In the genomic region with DNA sequence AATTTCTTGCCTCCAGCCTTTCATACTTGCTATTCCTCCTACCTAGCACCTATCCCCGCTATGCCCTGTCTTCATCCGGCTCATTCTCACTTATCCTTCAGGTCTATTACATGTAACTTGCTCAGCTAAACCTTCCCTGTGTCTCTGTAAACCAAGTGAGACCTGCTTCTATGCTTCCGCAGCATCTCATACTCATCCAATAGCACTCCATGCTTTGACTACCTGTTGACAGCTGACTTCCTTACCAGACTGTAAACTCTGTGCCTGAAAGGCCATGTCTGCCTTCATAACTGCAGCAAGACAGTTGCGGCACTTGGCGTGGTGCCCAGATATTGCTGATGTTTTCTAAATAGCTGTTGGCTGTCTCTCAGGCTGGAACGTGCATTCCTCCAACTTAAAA, we compare ENCODE assay signal across 1 cellular context.
TF ChIP-seq lines count a peak whose summit lies in the region.

No MANE protein-coding gene starts in this region.

TF ChIP-seq in K562, 482 proteins besides CTCF, POLR2A, EP300 and RAD21:
- TF ChIP-seq NFIC (IDR thresholded peaks at IDR 0.05): peak; percentile 8; the same call in 1 of the 2 replicates
- TF ChIP-seq, protein P1, sequence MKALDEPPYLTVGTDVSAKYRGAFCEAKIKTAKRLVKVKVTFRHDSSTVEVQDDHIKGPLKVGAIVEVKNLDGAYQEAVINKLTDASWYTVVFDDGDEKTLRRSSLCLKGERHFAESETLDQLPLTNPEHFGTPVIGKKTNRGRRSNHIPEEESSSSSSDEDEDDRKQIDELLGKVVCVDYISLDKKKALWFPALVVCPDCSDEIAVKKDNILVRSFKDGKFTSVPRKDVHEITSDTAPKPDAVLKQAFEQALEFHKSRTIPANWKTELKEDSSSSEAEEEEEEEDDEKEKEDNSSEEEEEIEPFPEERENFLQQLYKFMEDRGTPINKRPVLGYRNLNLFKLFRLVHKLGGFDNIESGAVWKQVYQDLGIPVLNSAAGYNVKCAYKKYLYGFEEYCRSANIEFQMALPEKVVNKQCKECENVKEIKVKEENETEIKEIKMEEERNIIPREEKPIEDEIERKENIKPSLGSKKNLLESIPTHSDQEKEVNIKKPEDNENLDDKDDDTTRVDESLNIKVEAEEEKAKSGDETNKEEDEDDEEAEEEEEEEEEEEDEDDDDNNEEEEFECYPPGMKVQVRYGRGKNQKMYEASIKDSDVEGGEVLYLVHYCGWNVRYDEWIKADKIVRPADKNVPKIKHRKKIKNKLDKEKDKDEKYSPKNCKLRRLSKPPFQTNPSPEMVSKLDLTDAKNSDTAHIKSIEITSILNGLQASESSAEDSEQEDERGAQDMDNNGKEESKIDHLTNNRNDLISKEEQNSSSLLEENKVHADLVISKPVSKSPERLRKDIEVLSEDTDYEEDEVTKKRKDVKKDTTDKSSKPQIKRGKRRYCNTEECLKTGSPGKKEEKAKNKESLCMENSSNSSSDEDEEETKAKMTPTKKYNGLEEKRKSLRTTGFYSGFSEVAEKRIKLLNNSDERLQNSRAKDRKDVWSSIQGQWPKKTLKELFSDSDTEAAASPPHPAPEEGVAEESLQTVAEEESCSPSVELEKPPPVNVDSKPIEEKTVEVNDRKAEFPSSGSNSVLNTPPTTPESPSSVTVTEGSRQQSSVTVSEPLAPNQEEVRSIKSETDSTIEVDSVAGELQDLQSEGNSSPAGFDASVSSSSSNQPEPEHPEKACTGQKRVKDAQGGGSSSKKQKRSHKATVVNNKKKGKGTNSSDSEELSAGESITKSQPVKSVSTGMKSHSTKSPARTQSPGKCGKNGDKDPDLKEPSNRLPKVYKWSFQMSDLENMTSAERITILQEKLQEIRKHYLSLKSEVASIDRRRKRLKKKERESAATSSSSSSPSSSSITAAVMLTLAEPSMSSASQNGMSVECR (CRISPR knock-in tag; IDR thresholded peaks at IDR 0.05): no peak
TF ChIP-seq in K562: peak in this region for 1.
